In genomic region chr9:137319434-137319975, GRCh38 we compare ENCODE assay signal across 1 cellular context.
TF ChIP-seq lines count a peak whose summit lies in the region.

No MANE protein-coding gene starts in this region.

TF ChIP-seq in SK-N-SH, 30 proteins besides CTCF, POLR2A, EP300 and RAD21 (continued from another document):
- TF ChIP-seq NRF1 (IDR thresholded peaks at IDR 0.05; ENCODE audit: low read depth, low read length) (no peak), CHD2 (IDR thresholded peaks at IDR 0.05; ENCODE audit: low read length, partially characterized antibody) (no peak)
